Comparison of ENCODE assay signal across 26 cellular contexts in the genomic region with DNA sequence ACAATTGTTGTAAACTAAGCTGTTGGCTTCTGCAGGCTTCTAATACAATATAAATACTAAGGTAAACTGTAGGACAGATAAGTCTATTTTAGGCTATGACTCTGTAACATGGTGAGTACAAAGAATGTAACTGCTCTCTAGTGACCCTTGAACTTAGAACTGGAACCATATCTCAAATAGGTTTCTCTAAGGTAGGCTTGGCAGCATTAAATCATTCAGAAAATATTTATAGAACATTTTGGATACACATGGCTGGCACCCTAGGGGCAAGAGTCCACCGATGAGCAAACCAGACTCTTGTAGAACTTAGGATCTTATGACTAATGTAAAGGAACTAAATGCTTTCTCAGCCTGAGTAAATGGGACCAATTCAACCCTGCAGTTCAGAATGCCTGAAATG. TPM values are rescaled to one million over a fixed set of nuclear protein-coding genes. Genes with fewer than 3 reads are reported as not detected.
A peak's percentile ranks its signal among the peaks of the same experiment; 100 is the strongest.
DNase-seq lines count a peak whose midpoint lies in the region; ATAC-seq, FAIRE-seq and TF ChIP-seq lines count a peak whose summit lies in the region.
"Had no signal": no experiment of that assay in that cellular context is flagged by ENCODE, and none has a peak within 500 bp of the region (broad histone marks: within the 10 kb centered on the region; RNA-seq: fewer than 3 reads in every experiment).

No MANE protein-coding gene starts in this region.

- in situ Hi-C loops in HepG2 (cut with HindIII; ENCODE audit: extremely low pct_ligation_motif_present, low pct_unique_long_range_greater_than_20kb), result no loop called here

- no TSS peak for BruUV-seq in HepG2 (replicated peaks; lab: Mats Ljungman, UMichigan)

- CTCF ChIA-PET in HepG2 (lab: Yijun Ruan, JAX; ENCODE audit: low intra/inter-chr PET ratio, low total read pairs), result no interaction called here

- H3K27ac ChIP-seq in 22Rv1, result peak overlapping the region; percentile 50
- H3K27ac ChIP-seq in duodenal mucosa (ENCODE audit: low read depth, low read length), result peak overlapping the region; percentile 52
- peak overlapping the region; percentile 55 for H3K27ac ChIP-seq in HepG2 (ENCODE audit: extremely low read length, insufficient read depth, low read length)
- H3K27ac ChIP-seq: dorsolateral prefrontal cortex, parathyroid adenoma, sigmoid colon had no signal

- peak; percentile 86 for ATAC-seq in HepG2
- no peak for ATAC-seq in GM21526 (IDR thresholded peaks at IDR 0.05; ENCODE audit: low FRiP score, unreplicated experiment)
- no peak for ATAC-seq in HG03196 (IDR thresholded peaks at IDR 0.05; ENCODE audit: unreplicated experiment)
- ATAC-seq in HG03521 (IDR thresholded peaks at IDR 0.05; ENCODE audit: unreplicated experiment), result no peak
- ATAC-seq: activated CD4-positive, alpha-beta T cell treated with anti-CD3 and anti-CD28 coated beads for 36 hours; natural killer cell treated with Interleukin-12 subunit alpha and Interleukin-12 subunit beta and Interleukin-15 and Interleukin-18, amount 100 ng/mL, for 72 hours; T-cell had no signal

- intact Hi-C loops in HepG2 (cut with micrococcal nuclease; ENCODE audit: unreplicated experiment), result no loop called here

- H3K9ac ChIP-seq in duodenal mucosa (ENCODE audit: low read depth in 1 of 2, low read length in 2 of 2), result no peak overlapping the region
- H3K9ac ChIP-seq in HepG2 (ENCODE audit: insufficient read depth, low read depth, low read length), result no peak overlapping the region
- H3K9ac ChIP-seq: parathyroid adenoma had no signal

- H3K36me3 ChIP-seq in duodenal mucosa (ENCODE audit: control insufficient read depth in 1 of 2, insufficient read depth in 2 of 2, low read length in 2 of 2) (no peaks in the 10 kb centered on the region), HepG2 (replicated peaks in 1 of 2; ENCODE audit: control insufficient read depth in 1 of 2, insufficient read depth in 2 of 2, low read length in 2 of 2) (no peaks in the 10 kb centered on the region)
- H3K36me3 ChIP-seq: sigmoid colon had no signal

- TF ChIP-seq POLR2A in H54 (IDR thresholded peaks at IDR 0.05; ENCODE audit: low read depth, low read length) (no peak), HepG2 (IDR thresholded peaks at IDR 0.05; ENCODE audit: insufficient read depth in 1 of 2, low read depth in 2 of 2, low read length in 2 of 2) (no peak)

- no peak overlapping the region for H2AFZ ChIP-seq in HepG2 (ENCODE audit: low read length)
- H2AFZ ChIP-seq: parathyroid adenoma had no signal

- H3K9me3 ChIP-seq in duodenal mucosa (ENCODE audit: control insufficient read depth in 1 of 2, low read length in 2 of 2) (no peaks in the 10 kb centered on the region), HepG2 (ENCODE audit: low read length) (no peaks in the 10 kb centered on the region)
- H3K9me3 ChIP-seq: sigmoid colon had no signal

- DNase-seq in H54 (ENCODE audit: insufficient read length, low spot score) (no peak), HepG2 (ENCODE audit: low spot score) (peak; percentile 79)
- DNase-seq in activated CD8-positive, alpha-beta memory T cell treated with anti-CD3 and anti-CD28 coated beads, Interleukin-2, amount 50 U/mL, for 4 hours, result no peak
- DNase-seq: activated CD4-positive, alpha-beta T cell treated with anti-CD3 and anti-CD28 coated beads for 36 hours; activated naive CD4-positive, alpha-beta T cell treated with anti-CD3 and anti-CD28 coated beads, Interleukin-2, amount 50 U/mL, for 16 hours; central memory CD4-positive, alpha-beta T cell; DMS 273 treated with DMSO at 0.1 percent for 48 hours; dorsolateral prefrontal cortex; erythroblast; Kasumi-1; NCI-H1092 treated with DMSO at 0.1 percent for 48 hours; NCI-H2029; NCI-H345; SIG-M5; sigmoid colon; substantia nigra; T-cell had no signal

- TF ChIP-seq EP300 in HepG2 (IDR thresholded peaks at IDR 0.05; ENCODE audit: low read depth in 2 of 2, low read length in 2 of 2) (no peak), HepG2 (CRISPR knock-in tag; IDR thresholded peaks at IDR 0.05; ENCODE audit: borderline replicate concordance) (no peak)

- TF ChIP-seq RAD21 in HepG2 (CRISPR knock-in tag; IDR thresholded peaks at IDR 0.05), result no peak

- H3K27me3 ChIP-seq in duodenal mucosa (ENCODE audit: control insufficient read depth in 1 of 2, insufficient read depth in 2 of 2, low read length in 2 of 2), result no peaks in the 10 kb centered on the region
- H3K27me3 ChIP-seq in HepG2 (ENCODE audit: control insufficient read depth in 1 of 2, insufficient read depth in 2 of 2, low read length in 2 of 2), result no peaks in the 10 kb centered on the region
- H3K27me3 ChIP-seq: dorsolateral prefrontal cortex, sigmoid colon had no signal

- WGBS in HepG2 (ENCODE audit: low lambda C conversion rate), result 0% methylated on average over 1 of the region's 1 CpG

- H4K20me1 ChIP-seq in HepG2 (ENCODE audit: insufficient read depth, low read length), result no peaks in the 10 kb centered on the region

- TF ChIP-seq CTCF in 22Rv1 (IDR thresholded peaks at IDR 0.05) (no peak), HepG2 (CRISPR knock-in tag; IDR thresholded peaks at IDR 0.05) (no peak)

- no peaks in the 10 kb centered on the region for H3K79me2 ChIP-seq in HepG2 (ENCODE audit: insufficient read depth, low read length)
- H3K79me2 ChIP-seq: parathyroid adenoma had no signal

- POLR2A ChIA-PET in HepG2 (lab: Yijun Ruan, JAX), result interaction anchor here (1.4 kb wide), 1 partner anchor 19 kb away, joined by 5 read pairs; the partner anchor contains the start of gene SLC25A3

- FAIRE-seq in H54 (lab: Jason Lieb, UNC), result peak; percentile 11
- peak; percentile 56 for FAIRE-seq in HepG2 (lab: Jason Lieb, UNC)
- FAIRE-seq: G401.6, keratinocyte had no signal

- H3K4me1 ChIP-seq in duodenal mucosa (ENCODE audit: control insufficient read depth in 1 of 2, insufficient read depth in 2 of 2, low read length in 2 of 2) (peaks cover 7 to 9% of the 10 kb centered on the region in 2 donors), HepG2 (ENCODE audit: insufficient read depth, low read length) (peaks cover 38% of the 10 kb centered on the region)
- H3K4me1 ChIP-seq: parathyroid adenoma, sigmoid colon had no signal

- H3K4me3 ChIP-seq in duodenal mucosa (ENCODE audit: low read depth in 1 of 2, low read length in 2 of 2) (no peak overlapping the region), HepG2 (replicated peaks in 1 of 3; ENCODE audit: insufficient read depth in 1 of 3, low read depth in 2 of 3, low read length in 3 of 3) (no peak overlapping the region; a peak in 1 of 6 replicates)
- H3K4me3 ChIP-seq: dorsolateral prefrontal cortex, sigmoid colon had no signal

- peak overlapping the region; percentile 55 for H3K4me2 ChIP-seq in HepG2 (ENCODE audit: low read depth, low read length)

TF ChIP-seq in HepG2, 621 proteins besides CTCF, POLR2A, EP300 and RAD21 (continues in another document):
- TF ChIP-seq KDM3A (CRISPR knock-in tag; IDR thresholded peaks at IDR 0.05; ENCODE audit: low read depth) (no peak), NCOR1 (IDR thresholded peaks at IDR 0.05; ENCODE audit: borderline replicate concordance, low read length) (peak; percentile 73; the same call in 1 of the 2 replicates)

RNA-seq across cellular contexts. Expression of gene SLC25A3, which starts 19.4 kb away (rescaled TPM):
- total RNA-seq in HepG2 (2016; rRNA removed; fragmentation: Illumina TruSeq; extraction: Trizol), result 829 and 1,060 TPM in 2 replicates
- 425 and 488 TPM in 2 replicates for total RNA-seq in HepG2 (2016; cell fraction: cytosol; rRNA removed; fragmentation: Illumina TruSeq; extraction: Trizol; ENCODE audit: low read depth)
- 811 and 963 TPM in 2 replicates for total RNA-seq in HepG2 (2016; cell fraction: insoluble cytoplasmic fraction; rRNA removed; fragmentation: Illumina TruSeq; extraction: Trizol)
- 851 and 910 TPM in 2 replicates for total RNA-seq in HepG2 (2016; cell fraction: membrane; rRNA removed; fragmentation: Illumina TruSeq; extraction: Trizol)
- 375 and 395 TPM in 2 replicates for total RNA-seq in HepG2 (2016; cell fraction: nucleus; rRNA removed; fragmentation: Illumina TruSeq; extraction: Trizol)
- polyA plus RNA-seq in HepG2 (2011; rRNA removed), result 223 and 292 TPM in 2 replicates
- 587 and 610 TPM in 2 replicates for polyA plus RNA-seq in HepG2 (2011; cell fraction: cytosol; rRNA removed)
- 315 and 325 TPM in 2 replicates for polyA plus RNA-seq in HepG2 (2011; cell fraction: nucleus; rRNA removed)
- 640 and 676 TPM in 2 replicates for polyA plus RNA-seq in HepG2 (2012)
- 436 and 459 TPM in 2 replicates for polyA plus RNA-seq in HepG2 (2016; cell fraction: cytosol; fragmentation: Illumina TruSeq; extraction: Trizol; ENCODE audit: low read depth)
- polyA plus RNA-seq in HepG2 (2016; cell fraction: insoluble cytoplasmic fraction; fragmentation: Illumina TruSeq; extraction: Trizol; ENCODE audit: low read depth), result 870 and 891 TPM in 2 replicates
- polyA plus RNA-seq in HepG2 (2016; cell fraction: membrane; fragmentation: Illumina TruSeq; extraction: Trizol; ENCODE audit: low read depth), result 714 and 777 TPM in 2 replicates
- polyA plus RNA-seq in HepG2 (2016; cell fraction: nucleus; fragmentation: Illumina TruSeq; extraction: Trizol; ENCODE audit: insufficient read depth, low read depth), result 544 and 559 TPM in 2 replicates
- 465 and 597 TPM in 2 replicates for polyA minus RNA-seq in HepG2 (2011; rRNA and poly(A)+ RNA removed; ENCODE audit: low replicate concordance)
- 308 and 328 TPM in 2 replicates for polyA minus RNA-seq in HepG2 (2011; cell fraction: cytosol; rRNA and poly(A)+ RNA removed)
- polyA minus RNA-seq in HepG2 (2011; cell fraction: nucleus; rRNA and poly(A)+ RNA removed), result 293 and 298 TPM in 2 replicates

RNA-seq across cellular contexts. Expression of gene TMPO, which starts 58.7 kb away (rescaled TPM):
- 167 and 208 TPM in 2 replicates for total RNA-seq in HepG2 (2016; rRNA removed; fragmentation: Illumina TruSeq; extraction: Trizol)
- total RNA-seq in HepG2 (2016; cell fraction: cytosol; rRNA removed; fragmentation: Illumina TruSeq; extraction: Trizol; ENCODE audit: low read depth), result 14.5 and 15.0 TPM in 2 replicates
- 165 and 208 TPM in 2 replicates for total RNA-seq in HepG2 (2016; cell fraction: insoluble cytoplasmic fraction; rRNA removed; fragmentation: Illumina TruSeq; extraction: Trizol)
- 29.5 and 32.8 TPM in 2 replicates for total RNA-seq in HepG2 (2016; cell fraction: membrane; rRNA removed; fragmentation: Illumina TruSeq; extraction: Trizol)
- 109 and 125 TPM in 2 replicates for total RNA-seq in HepG2 (2016; cell fraction: nucleus; rRNA removed; fragmentation: Illumina TruSeq; extraction: Trizol)
- 17.9 and 24.2 TPM in 2 replicates for polyA plus RNA-seq in HepG2 (2011; rRNA removed)
- 9.4 and 12.7 TPM in 2 replicates for polyA plus RNA-seq in HepG2 (2011; cell fraction: cytosol; rRNA removed)
- polyA plus RNA-seq in HepG2 (2011; cell fraction: nucleus; rRNA removed), result 12.7 and 16.4 TPM in 2 replicates
- 21.7 and 34.3 TPM in 2 replicates for polyA plus RNA-seq in HepG2 (2012)
- 3.1 and 3.3 TPM in 2 replicates for polyA plus RNA-seq in HepG2 (2016; cell fraction: cytosol; fragmentation: Illumina TruSeq; extraction: Trizol; ENCODE audit: low read depth)
- 109 and 116 TPM in 2 replicates for polyA plus RNA-seq in HepG2 (2016; cell fraction: insoluble cytoplasmic fraction; fragmentation: Illumina TruSeq; extraction: Trizol; ENCODE audit: low read depth)
- 13.5 and 13.7 TPM in 2 replicates for polyA plus RNA-seq in HepG2 (2016; cell fraction: membrane; fragmentation: Illumina TruSeq; extraction: Trizol; ENCODE audit: low read depth)
- polyA plus RNA-seq in HepG2 (2016; cell fraction: nucleus; fragmentation: Illumina TruSeq; extraction: Trizol; ENCODE audit: insufficient read depth, low read depth), result 89.9 and 97.1 TPM in 2 replicates
- 28.5 and 68.6 TPM in 2 replicates for polyA minus RNA-seq in HepG2 (2011; rRNA and poly(A)+ RNA removed; ENCODE audit: low replicate concordance)
- 32.3 and 34.2 TPM in 2 replicates for polyA minus RNA-seq in HepG2 (2011; cell fraction: cytosol; rRNA and poly(A)+ RNA removed)
- 85.9 and 91.0 TPM in 2 replicates for polyA minus RNA-seq in HepG2 (2011; cell fraction: nucleus; rRNA and poly(A)+ RNA removed)
